Comparison of ENCODE assay signal across 8 cellular contexts in genomic region chrX:131816551-131817136, GRCh38.
DNase-seq lines count a peak whose midpoint lies in the region; ATAC-seq and TF ChIP-seq lines count a peak whose summit lies in the region.

No MANE protein-coding gene starts in this region.

- peak; percentile 60 for DNase-seq in UCSD-AML1 (lab: John Stamatoyannopoulos, UW; ENCODE audit: unreplicated experiment)
- peak; percentile 88 for DNase-seq in MCF 10A (ENCODE audit: unreplicated experiment)
- no peak for DNase-seq in mesenchymal stem cell
- peak; percentile 47 to 49 for DNase-seq in stimulated activated naive CD8-positive, alpha-beta T cell treated with anti-CD3 and anti-CD28 coated beads, Interleukin-15, amount 100 ng/mL, for 72 hours
- DNase-seq in NCI-H1105 (lab: John Stamatoyannopoulos, UW) = no peak
- no peak for DNase-seq in OCI-M1 (lab: John Stamatoyannopoulos, UW)

- no peak overlapping the region for H3K23ac ChIP-seq in mesenchymal stem cell (ENCODE audit: low read length in 2 of 2)

- H2BK120ac ChIP-seq in mesenchymal stem cell (ENCODE audit: low read depth, low read length) = no peak overlapping the region

- H3K4me1 ChIP-seq in mesenchymal stem cell (ENCODE audit: control insufficient read depth, insufficient read depth, low read depth, low read length) = no peaks in the 10 kb centered on the region

- H3K18ac ChIP-seq in mesenchymal stem cell (ENCODE audit: low read depth in 1 of 2, low read length in 2 of 2) = no peak overlapping the region

- 97% methylated on average over 6 of the region's 9 CpGs for WGBS in mesenchymal stem cell

- no peak overlapping the region for H3K4me2 ChIP-seq in mesenchymal stem cell (ENCODE audit: low read length, poor library complexity, severe bottlenecking)

- no peak for TF ChIP-seq POLR2A in GM18505 (IDR thresholded peaks at IDR 0.05; ENCODE audit: borderline replicate concordance, extremely low read depth, insufficient read depth, insufficient read length)

- no peak overlapping the region for H3K4ac ChIP-seq in mesenchymal stem cell (ENCODE audit: low read depth in 1 of 2, low read length in 2 of 2)

- H2AK5ac ChIP-seq in mesenchymal stem cell (ENCODE audit: low read length, severe bottlenecking) = no peak overlapping the region

- peak overlapping the region in 1 of 2 experiments; percentile 75 for H3K4me3 ChIP-seq in mesenchymal stem cell (ENCODE audit: insufficient read depth in 1 of 2, low read depth in 1 of 2, low read length in 2 of 2)

- H3K14ac ChIP-seq in mesenchymal stem cell (ENCODE audit: low read length in 2 of 2) = no peak overlapping the region

- POLR2A ChIA-PET in MCF 10A (lab: Yijun Ruan, JAX) = no interaction called here

- intact Hi-C loops in MCF 10A (cut with micrococcal nuclease) = loop anchor here (1.0 kb wide), 1 partner anchor 112 kb away; no protein-coding TSS in a partner anchor

- BruUV-seq in MCF 10A (replicated peaks; lab: Mats Ljungman, UMichigan) = no TSS peak

- H3K36me3 Mint-ChIP-seq in MCF 10A (ENCODE audit: insufficient read depth, unreplicated experiment) = peaks cover 6% of the 10 kb centered on the region

- H3K27ac ChIP-seq in mesenchymal stem cell (ENCODE audit: low read length, poor library complexity, severe bottlenecking) = no peak overlapping the region

- H3K4me3 Mint-ChIP-seq in MCF 10A (ENCODE audit: unreplicated experiment) = peak overlapping the region; percentile 63
- peak overlapping the region; percentile 24 to 69 for H3K4me3 Mint-ChIP-seq in stimulated activated naive CD8-positive, alpha-beta T cell treated with anti-CD3 and anti-CD28 coated beads, Interleukin-15, amount 100 ng/mL, for 72 hours

- no peaks in the 10 kb centered on the region for H3K27me3 ChIP-seq in mesenchymal stem cell (ENCODE audit: control insufficient read depth in 1 of 2, insufficient read depth in 1 of 2, low read length in 2 of 2)

- no peak overlapping the region for H4K91ac ChIP-seq in mesenchymal stem cell (ENCODE audit: low read length)

- no peaks in the 10 kb centered on the region for H3K9me3 ChIP-seq in mesenchymal stem cell (ENCODE audit: control insufficient read depth, low read length)

- H3K4me1 Mint-ChIP-seq in MCF 10A (ENCODE audit: insufficient read depth, unreplicated experiment) = no peaks in the 10 kb centered on the region
- peaks cover 34% of the 10 kb centered on the region for H3K4me1 Mint-ChIP-seq in stimulated activated naive CD8-positive, alpha-beta T cell treated with anti-CD3 and anti-CD28 coated beads, Interleukin-15, amount 100 ng/mL, for 72 hours

- H2AFZ ChIP-seq in mesenchymal stem cell (ENCODE audit: low read depth, low read length) = no peak overlapping the region

- no peaks in the 10 kb centered on the region for H3K36me3 ChIP-seq in mesenchymal stem cell (ENCODE audit: control insufficient read depth in 1 of 2, insufficient read depth in 2 of 2, low read depth in 1 of 2, low read length in 2 of 2)

- CTCF ChIA-PET in MCF 10A (lab: Yijun Ruan, JAX) = interaction anchor here (0.6 to 1.9 kb wide), 7 partner anchors 11 to 255 kb away, joined by 3 to 11 read pairs (median 3); no protein-coding TSS in a partner anchor

- peak; percentile 50 for TF ChIP-seq CTCF in MCF 10A (IDR thresholded peaks at IDR 0.05; ENCODE audit: unreplicated experiment)

- H2BK5ac ChIP-seq in mesenchymal stem cell (ENCODE audit: low read depth, low read length, poor library complexity, severe bottlenecking) = no peak overlapping the region

- H4K8ac ChIP-seq in mesenchymal stem cell (ENCODE audit: low read length) = no peak overlapping the region

- peak; percentile 48 for ATAC-seq in GM18505 (IDR thresholded peaks at IDR 0.05; ENCODE audit: unreplicated experiment)
- peak; percentile 58 for ATAC-seq in HG03045 (IDR thresholded peaks at IDR 0.05; ENCODE audit: unreplicated experiment)
- ATAC-seq in stimulated activated naive CD8-positive, alpha-beta T cell treated with anti-CD3 and anti-CD28 coated beads, Interleukin-15, amount 100 ng/mL, for 72 hours = peak; percentile 51

- H3K27ac Mint-ChIP-seq in MCF 10A (ENCODE audit: low read depth, unreplicated experiment) = peak overlapping the region; percentile 8
- peak overlapping the region in 1 of 2 donors; percentile 80 for H3K27ac Mint-ChIP-seq in stimulated activated naive CD8-positive, alpha-beta T cell treated with anti-CD3 and anti-CD28 coated beads, Interleukin-15, amount 100 ng/mL, for 72 hours

- peak overlapping the region; percentile 86 for H3K9ac ChIP-seq in mesenchymal stem cell (ENCODE audit: low read length)

- no peaks in the 10 kb centered on the region for H3K27me3 Mint-ChIP-seq in MCF 10A (ENCODE audit: insufficient read depth, unreplicated experiment)
- H3K27me3 Mint-ChIP-seq in stimulated activated naive CD8-positive, alpha-beta T cell treated with anti-CD3 and anti-CD28 coated beads, Interleukin-15, amount 100 ng/mL, for 72 hours = no peaks in the 10 kb centered on the region

- no peak overlapping the region for H2BK12ac ChIP-seq in mesenchymal stem cell (ENCODE audit: low read length in 2 of 2)

- no peak overlapping the region for H2BK15ac ChIP-seq in mesenchymal stem cell (ENCODE audit: low read depth, poor library complexity, severe bottlenecking)

- H3K79me1 ChIP-seq in mesenchymal stem cell (replicated peaks; ENCODE audit: low read length, poor library complexity, severe bottlenecking) = peaks cover under 1% of the 10 kb centered on the region

- H3K9me3 Mint-ChIP-seq in MCF 10A (ENCODE audit: unreplicated experiment) = no peaks in the 10 kb centered on the region
- no peaks in the 10 kb centered on the region for H3K9me3 Mint-ChIP-seq in stimulated activated naive CD8-positive, alpha-beta T cell treated with anti-CD3 and anti-CD28 coated beads, Interleukin-15, amount 100 ng/mL, for 72 hours

Comparison
In these comparisons a context has a peak if more than half of its experiments do, and no peak if none do; other contexts are left out.
1. DNase-seq: peak in UCSD-AML1 (single experiment), MCF 10A (single experiment) and stimulated activated naive CD8-positive, alpha-beta T cell treated with anti-CD3 and anti-CD28 coated beads, Interleukin-15, amount 100 ng/mL, for 72 hours (2 of 2); none in mesenchymal stem cell (single experiment), NCI-H1105 (single experiment) and OCI-M1 (single experiment).
2. Peak in every context shown above with its lines, with median percentiles within 50 percentile points of each other: ATAC-seq.